18 cellular contexts compared by ENCODE assay signal in the genomic region with DNA sequence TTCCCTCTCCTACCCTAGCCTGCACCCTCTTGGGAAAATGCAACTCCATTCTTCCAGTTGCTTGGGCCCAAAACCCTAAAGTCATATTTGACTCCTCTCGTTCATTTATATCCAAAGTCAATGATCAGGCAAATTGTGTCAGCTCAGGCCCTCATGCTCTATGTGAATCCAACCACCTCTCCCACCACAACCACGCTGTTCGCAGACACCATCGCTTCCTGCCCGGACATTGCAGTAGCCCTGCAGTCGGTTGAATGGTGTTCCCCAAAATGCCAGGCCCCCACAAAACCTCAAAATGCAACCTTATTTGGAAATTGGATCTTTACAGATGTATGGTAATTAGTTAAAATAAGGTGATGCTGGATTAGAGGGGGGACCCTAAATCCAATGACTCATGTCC.
DNase-seq lines count a peak whose midpoint lies in the region; ATAC-seq and TF ChIP-seq lines count a peak whose summit lies in the region.
"Had no signal": no experiment of that assay in that cellular context is flagged by ENCODE, and none has a peak within 500 bp of the region (broad histone marks: within the 10 kb centered on the region; RNA-seq: fewer than 3 reads in every experiment).

No MANE protein-coding gene starts in this region.

- peak; percentile 37 for ATAC-seq in activated CD8-positive, alpha-beta memory T cell treated with anti-CD3 and anti-CD28 coated beads, Interleukin-2, amount 10 ng/mL, durations not matched to agents 7 days and 5 days
- ATAC-seq in stimulated activated memory B cell treated with anti-CD40 and anti-IgM and Interleukin-4, amounts not matched to agents 10 μg/mL and 1 μg/mL and 100 μg/mL, for 72 hours: no peak
- ATAC-seq: Panc1 had no signal

- H3K9me3 ChIP-seq in MM.1S (replicated peaks; ENCODE audit: insufficient read depth, low read length): no peaks in the 10 kb centered on the region
- no peaks in the 10 kb centered on the region for H3K9me3 ChIP-seq in smooth muscle cell (replicated peaks; ENCODE audit: low read depth)
- no peaks in the 10 kb centered on the region for H3K9me3 ChIP-seq in esophagus muscularis mucosa
- H3K9me3 ChIP-seq: upper lobe of left lung had no signal

- H3K27me3 ChIP-seq in dorsolateral prefrontal cortex: no peaks in the 10 kb centered on the region
- H3K27me3 ChIP-seq in MM.1S (replicated peaks; ENCODE audit: insufficient read depth, low read length): no peaks in the 10 kb centered on the region
- H3K27me3 ChIP-seq in smooth muscle cell (ENCODE audit: low read depth): no peaks in the 10 kb centered on the region
- H3K27me3 ChIP-seq in esophagus muscularis mucosa: no peaks in the 10 kb centered on the region
- H3K27me3 ChIP-seq: upper lobe of left lung had no signal

- peaks cover 77% of the 10 kb centered on the region for H3K36me3 Mint-ChIP-seq in activated CD8-positive, alpha-beta memory T cell treated with anti-CD3 and anti-CD28 coated beads, Interleukin-2, amount 10 ng/mL, durations not matched to agents 7 days and 5 days
- H3K36me3 Mint-ChIP-seq in activated CD4-positive, alpha-beta memory T cell treated with anti-CD3 and anti-CD28 coated beads for 36 hours: peaks cover 55% of the 10 kb centered on the region
- H3K36me3 Mint-ChIP-seq in stimulated activated memory B cell treated with anti-CD40 and anti-IgM and Interleukin-4, amounts not matched to agents 10 μg/mL and 1 μg/mL and 100 μg/mL, for 72 hours: peaks cover 69% of the 10 kb centered on the region

- no peak for TF ChIP-seq CTCF in dorsolateral prefrontal cortex (IDR thresholded peaks at IDR 0.05 in 54 of 56, conservative IDR thresholded peaks at IDR 0.05 in 2 of 56; ENCODE audit: low read depth in 1 of 56, partially characterized antibody in 56 of 56)
- no peak for TF ChIP-seq CTCF in MM.1S (IDR thresholded peaks at IDR 0.05; ENCODE audit: low read length)
- TF ChIP-seq CTCF in smooth muscle cell (IDR thresholded peaks at IDR 0.05; ENCODE audit: borderline replicate concordance, insufficient read depth, poor library complexity, severe bottlenecking): no peak
- TF ChIP-seq CTCF in esophagus muscularis mucosa (IDR thresholded peaks at IDR 0.05): no peak

- TF ChIP-seq EP300 in esophagus muscularis mucosa (IDR thresholded peaks at IDR 0.05): no peak

- no peaks in the 10 kb centered on the region for H3K27me3 Mint-ChIP-seq in activated CD8-positive, alpha-beta memory T cell treated with anti-CD3 and anti-CD28 coated beads, Interleukin-2, amount 10 ng/mL, durations not matched to agents 7 days and 5 days
- no peaks in the 10 kb centered on the region for H3K27me3 Mint-ChIP-seq in activated CD4-positive, alpha-beta memory T cell treated with anti-CD3 and anti-CD28 coated beads for 36 hours
- no peaks in the 10 kb centered on the region for H3K27me3 Mint-ChIP-seq in stimulated activated memory B cell treated with anti-CD40 and anti-IgM and Interleukin-4, amounts not matched to agents 10 μg/mL and 1 μg/mL and 100 μg/mL, for 72 hours

- peak; percentile 66 for DNase-seq in activated CD8-positive, alpha-beta memory T cell treated with anti-CD3 and anti-CD28 coated beads, Interleukin-2, amount 10 ng/mL, durations not matched to agents 7 days and 5 days
- DNase-seq in activated CD8-positive, alpha-beta memory T cell treated with anti-CD3 and anti-CD28 coated beads, Interleukin-2, amount 50 U/mL, for 48 hours: no peak
- DNase-seq in activated CD4-positive, alpha-beta memory T cell treated with anti-CD3 and anti-CD28 coated beads for 36 hours: no peak
- no peak for DNase-seq in dorsolateral prefrontal cortex
- DNase-seq in MM.1S: no peak
- no peak for DNase-seq in smooth muscle cell (lab: John Stamatoyannopoulos, UW; ENCODE audit: unreplicated experiment)
- DNase-seq in esophagus muscularis mucosa (ENCODE audit: extremely low spot score): no peak
- DNase-seq: activated CD4-positive, alpha-beta T cell treated with anti-CD3 and anti-CD28 coated beads, Interleukin-2, amount 50 U/mL, for 1 hour; amniotic stem cell; DMS79; hippocampal formation; NCI-H1436; stimulated activated CD4-positive, alpha-beta T cell treated with anti-CD3 and anti-CD28 coated beads, Interleukin-12 subunit alpha, Interleukin-12 subunit beta, amount 100 ng/mL, for 4 hours; upper lobe of left lung had no signal

- CTCF ChIA-PET in activated CD8-positive, alpha-beta memory T cell treated with anti-CD3 and anti-CD28 coated beads, Interleukin-2, amount 10 ng/mL, durations not matched to agents 7 days and 5 days (lab: Charles Lee): interaction anchor here (1.0 to 1.5 kb wide), 2 partner anchors 9 to 93 kb away, joined by 3 to 5 read pairs; no protein-coding TSS in a partner anchor
- CTCF ChIA-PET in activated CD4-positive, alpha-beta memory T cell treated with anti-CD3 and anti-CD28 coated beads for 36 hours (lab: Charles Lee): no interaction called here

- H3K4me3 ChIP-seq in dorsolateral prefrontal cortex (no peak overlapping the region), MM.1S (ENCODE audit: low read length) (no peak overlapping the region), smooth muscle cell (no peak overlapping the region), esophagus muscularis mucosa (no peak overlapping the region)
- H3K4me3 ChIP-seq: SK-N-MC, upper lobe of left lung had no signal

- H3K4me1 ChIP-seq in MM.1S (ENCODE audit: low read length) (no peaks in the 10 kb centered on the region), smooth muscle cell (ENCODE audit: low read depth) (no peaks in the 10 kb centered on the region), esophagus muscularis mucosa (peaks cover 6 to 35% (median 10%) of the 10 kb centered on the region in 4 donors)

- H3K27ac ChIP-seq in dorsolateral prefrontal cortex: peak overlapping the region; percentile 80 to 100 (median 98)
- no peak overlapping the region for H3K27ac ChIP-seq in MM.1S (ENCODE audit: low read length)
- no peak overlapping the region for H3K27ac ChIP-seq in smooth muscle cell (ENCODE audit: low read depth)
- H3K27ac ChIP-seq in esophagus muscularis mucosa (replicated peaks in 1 of 4): peak overlapping the region in 1 of 4 donors; percentile 29
- H3K27ac ChIP-seq: C4-2B had no signal

- peaks cover 57% of the 10 kb centered on the region for H3K4me1 Mint-ChIP-seq in activated CD8-positive, alpha-beta memory T cell treated with anti-CD3 and anti-CD28 coated beads, Interleukin-2, amount 10 ng/mL, durations not matched to agents 7 days and 5 days
- H3K4me1 Mint-ChIP-seq in activated CD4-positive, alpha-beta memory T cell treated with anti-CD3 and anti-CD28 coated beads for 36 hours (ENCODE audit: low read depth): peaks cover 32% of the 10 kb centered on the region
- peaks cover 47% of the 10 kb centered on the region for H3K4me1 Mint-ChIP-seq in stimulated activated memory B cell treated with anti-CD40 and anti-IgM and Interleukin-4, amounts not matched to agents 10 μg/mL and 1 μg/mL and 100 μg/mL, for 72 hours

- H2AFZ ChIP-seq in MM.1S (ENCODE audit: low read length) (no peak overlapping the region), smooth muscle cell (ENCODE audit: low read depth) (no peak overlapping the region)

- H3K79me2 ChIP-seq in MM.1S (ENCODE audit: low read length) (no peaks in the 10 kb centered on the region), smooth muscle cell (ENCODE audit: low read depth) (no peaks in the 10 kb centered on the region)

- intact Hi-C loops in activated CD4-positive, alpha-beta memory T cell treated with anti-CD3 and anti-CD28 coated beads for 36 hours (cut with micrococcal nuclease): no loop called here
- intact Hi-C loops in dorsolateral prefrontal cortex (cut with DNase I) (loop anchor here (2.0 to 10.0 kb wide), 4 partner anchors 17 to 175 kb away; partner anchors contain the start of gene PREX1 (in 1 of the 2)), esophagus muscularis mucosa (cut with DNase I) (no loop called here)

- peak overlapping the region; percentile 65 for H3K27ac Mint-ChIP-seq in activated CD8-positive, alpha-beta memory T cell treated with anti-CD3 and anti-CD28 coated beads, Interleukin-2, amount 10 ng/mL, durations not matched to agents 7 days and 5 days
- peak overlapping the region; percentile 76 for H3K27ac Mint-ChIP-seq in activated CD4-positive, alpha-beta memory T cell treated with anti-CD3 and anti-CD28 coated beads for 36 hours
- peak overlapping the region; percentile 77 for H3K27ac Mint-ChIP-seq in stimulated activated memory B cell treated with anti-CD40 and anti-IgM and Interleukin-4, amounts not matched to agents 10 μg/mL and 1 μg/mL and 100 μg/mL, for 72 hours

- POLR2A ChIA-PET in activated CD4-positive, alpha-beta memory T cell treated with anti-CD3 and anti-CD28 coated beads for 36 hours (lab: Charles Lee): interaction anchor here (1.3 kb wide), 1 partner anchor 12 kb away, joined by 5 read pairs; no protein-coding TSS in a partner anchor

- no peaks in the 10 kb centered on the region for H3K9me2 ChIP-seq in MM.1S (replicated peaks; ENCODE audit: insufficient read depth, low read length)

- TF ChIP-seq POLR2A in esophagus muscularis mucosa (IDR thresholded peaks at IDR 0.05; ENCODE audit: low read depth): no peak

- H4K20me1 ChIP-seq in MM.1S (ENCODE audit: insufficient read depth, low read length) (no peaks in the 10 kb centered on the region), smooth muscle cell (ENCODE audit: low read depth) (no peaks in the 10 kb centered on the region)

- H3K9ac ChIP-seq in MM.1S (ENCODE audit: low read length): no peak overlapping the region
- no peak overlapping the region for H3K9ac ChIP-seq in smooth muscle cell (ENCODE audit: low read depth)

- H3K36me3 ChIP-seq in MM.1S (replicated peaks; ENCODE audit: insufficient read depth, low read length) (no peaks in the 10 kb centered on the region), smooth muscle cell (ENCODE audit: low read depth) (no peaks in the 10 kb centered on the region), esophagus muscularis mucosa (peaks cover 0 to 32% (median 5%) of the 10 kb centered on the region in 4 donors)

- H3K4me3 Mint-ChIP-seq in activated CD8-positive, alpha-beta memory T cell treated with anti-CD3 and anti-CD28 coated beads, Interleukin-2, amount 10 ng/mL, durations not matched to agents 7 days and 5 days: no peak overlapping the region
- no peak overlapping the region for H3K4me3 Mint-ChIP-seq in activated CD4-positive, alpha-beta memory T cell treated with anti-CD3 and anti-CD28 coated beads for 36 hours
- peak overlapping the region; percentile 25 for H3K4me3 Mint-ChIP-seq in stimulated activated memory B cell treated with anti-CD40 and anti-IgM and Interleukin-4, amounts not matched to agents 10 μg/mL and 1 μg/mL and 100 μg/mL, for 72 hours

- H3K9me3 Mint-ChIP-seq in activated CD8-positive, alpha-beta memory T cell treated with anti-CD3 and anti-CD28 coated beads, Interleukin-2, amount 10 ng/mL, durations not matched to agents 7 days and 5 days (ENCODE audit: low read depth): no peaks in the 10 kb centered on the region
- H3K9me3 Mint-ChIP-seq in activated CD4-positive, alpha-beta memory T cell treated with anti-CD3 and anti-CD28 coated beads for 36 hours: no peaks in the 10 kb centered on the region
- H3K9me3 Mint-ChIP-seq in stimulated activated memory B cell treated with anti-CD40 and anti-IgM and Interleukin-4, amounts not matched to agents 10 μg/mL and 1 μg/mL and 100 μg/mL, for 72 hours: no peaks in the 10 kb centered on the region

- no peak overlapping the region for H3K4me2 ChIP-seq in MM.1S (ENCODE audit: low read depth, low read length)
- H3K4me2 ChIP-seq in smooth muscle cell: no peak overlapping the region

- WGBS in smooth muscle cell (ENCODE audit: low lambda C conversion rate): 98% methylated on average over 6 of the region's 6 CpGs
- 95% methylated on average over 6 of the region's 6 CpGs for WGBS in esophagus muscularis mucosa

- H3F3A ChIP-seq in MM.1S (ENCODE audit: insufficient read depth, low read length): no peaks in the 10 kb centered on the region
- no peaks in the 10 kb centered on the region for H3F3A ChIP-seq in smooth muscle cell (ENCODE audit: low read depth)

Comparison
In these comparisons a context has a peak if more than half of its experiments do, and no peak if none do; other contexts are left out.
1. H3K27ac ChIP-seq: peak in dorsolateral prefrontal cortex (59 of 59); none in MM.1S (single experiment) and smooth muscle cell (single experiment).
2. intact Hi-C loops: an anchor here in dorsolateral prefrontal cortex (2.0 to 10.0 kb wide); none called in activated CD4-positive, alpha-beta memory T cell treated with anti-CD3 and anti-CD28 coated beads for 36 hours and esophagus muscularis mucosa.
3. Peak in every context shown above with its lines, with median percentiles within 50 percentile points of each other: H3K27ac Mint-ChIP-seq.